1 cellular context compared by ENCODE assay signal in genomic region chr9:95202076-95202681, GRCh38.
TF ChIP-seq lines count a peak whose summit lies in the region.

No MANE protein-coding gene starts in this region.

TF ChIP-seq in GM23338, 12 proteins besides CTCF, POLR2A, EP300 and RAD21 (continued from another document):
- TF ChIP-seq ZNF462 (CRISPR knock-in tag; IDR thresholded peaks at IDR 0.05) (no peak), REST (IDR thresholded peaks at IDR 0.05; ENCODE audit: unreplicated experiment) (no peak), NANOG (IDR thresholded peaks at IDR 0.05; ENCODE audit: borderline replicate concordance) (no peak), CREB1 (CRISPR knock-in tag; IDR thresholded peaks at IDR 0.05; ENCODE audit: low read depth) (no peak), EZH2phosphoT487 (IDR thresholded peaks at IDR 0.05; ENCODE audit: unreplicated experiment) (no peak), ETS1 (IDR thresholded peaks at IDR 0.05) (no peak), JUNB (IDR thresholded peaks at IDR 0.05; ENCODE audit: unreplicated experiment) (no peak), POLR2AphosphoS5 (IDR thresholded peaks at IDR 0.05; ENCODE audit: low read depth) (no peak), EZH2 (IDR thresholded peaks at IDR 0.05; ENCODE audit: low read depth, unreplicated experiment) (no peak), ZNF114 (CRISPR knock-in tag; IDR thresholded peaks at IDR 0.05) (no peak)
